In the genomic region with DNA sequence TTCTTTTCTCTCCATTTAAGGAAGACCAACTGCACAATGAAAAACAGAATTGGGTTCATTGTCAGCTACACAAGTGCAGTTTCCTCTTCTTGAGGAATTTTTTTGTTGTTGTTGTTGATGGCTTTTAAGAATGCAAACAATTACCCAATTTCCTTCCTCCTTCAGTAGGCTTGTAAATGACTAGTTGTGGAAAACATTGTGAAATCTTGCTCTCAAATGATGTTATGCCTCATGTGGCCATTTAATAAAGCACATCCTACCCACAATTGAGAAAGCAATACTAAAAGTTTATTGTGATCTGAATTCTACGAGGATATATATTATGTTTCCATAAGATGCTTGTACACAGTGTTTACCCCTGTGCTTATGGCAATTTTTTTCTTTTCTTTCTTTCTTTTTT, we compare ENCODE assay signal across 8 cellular contexts.
DNase-seq lines count a peak whose midpoint lies in the region; ATAC-seq and TF ChIP-seq lines count a peak whose summit lies in the region.
"Had no signal": no experiment of that assay in that cellular context is flagged by ENCODE, and none has a peak within 500 bp of the region (broad histone marks: within the 10 kb centered on the region; RNA-seq: fewer than 3 reads in every experiment).

No MANE protein-coding gene starts in this region.

- no peaks in the 10 kb centered on the region for H3K4me1 ChIP-seq in smooth muscle cell (ENCODE audit: low read depth)

- 62% methylated on average over 1 of the region's 1 CpG for WGBS in smooth muscle cell (ENCODE audit: low lambda C conversion rate)

- H3F3A ChIP-seq in smooth muscle cell (ENCODE audit: low read depth) = no peaks in the 10 kb centered on the region

- TF ChIP-seq CTCF in epithelial cell of esophagus (IDR thresholded peaks at IDR 0.05; ENCODE audit: insufficient read depth, low read depth, low read length, missing control alignments) = peak; percentile 54
- peak; percentile 30 for TF ChIP-seq CTCF in smooth muscle cell (IDR thresholded peaks at IDR 0.05; ENCODE audit: borderline replicate concordance, insufficient read depth, poor library complexity, severe bottlenecking)

- H3K9ac ChIP-seq in smooth muscle cell (ENCODE audit: low read depth) = no peak overlapping the region

- ATAC-seq in GM21367 (IDR thresholded peaks at IDR 0.05; ENCODE audit: unreplicated experiment) (peak; percentile 77), GM19463 (IDR thresholded peaks at IDR 0.05; ENCODE audit: unreplicated experiment) (no peak)

- no peaks in the 10 kb centered on the region for H3K27me3 ChIP-seq in smooth muscle cell (ENCODE audit: low read depth)

- no peaks in the 10 kb centered on the region for H3K9me3 ChIP-seq in smooth muscle cell (replicated peaks; ENCODE audit: low read depth)

- H4K20me1 ChIP-seq in smooth muscle cell (ENCODE audit: low read depth) = no peaks in the 10 kb centered on the region

- DNase-seq in NAMALWA (ENCODE audit: low spot score) = peak; percentile 61
- peak; percentile 65 for DNase-seq in epithelial cell of esophagus (ENCODE audit: low read depth)
- DNase-seq in smooth muscle cell (lab: John Stamatoyannopoulos, UW; ENCODE audit: unreplicated experiment) = no peak
- DNase-seq in stimulated activated CD4-positive, alpha-beta T cell treated with anti-CD3 and anti-CD28 coated beads, Interleukin-2, amount 100 ng/mL, for 24 hours = no peak
- DNase-seq in NCI-H2029 (lab: John Stamatoyannopoulos, UW) = no peak
- DNase-seq: NCI-H1930 had no signal

- no peak overlapping the region for H3K27ac ChIP-seq in smooth muscle cell (ENCODE audit: low read depth)

- peak overlapping the region; percentile 12 for H2AFZ ChIP-seq in smooth muscle cell (ENCODE audit: low read depth)

- no peaks in the 10 kb centered on the region for H3K36me3 ChIP-seq in smooth muscle cell (ENCODE audit: low read depth)

- H3K4me3 ChIP-seq in epithelial cell of esophagus (ENCODE audit: low read length) = no peak overlapping the region
- H3K4me3 ChIP-seq in smooth muscle cell = no peak overlapping the region

- H3K4me2 ChIP-seq in smooth muscle cell = peak overlapping the region; percentile 12

- H3K79me2 ChIP-seq in smooth muscle cell (ENCODE audit: low read depth) = no peaks in the 10 kb centered on the region

Comparison
In these comparisons a context has a peak if more than half of its experiments do, and no peak if none do; other contexts are left out.
1. DNase-seq: peak in NAMALWA (single experiment) and epithelial cell of esophagus (single experiment); none in smooth muscle cell (single experiment), stimulated activated CD4-positive, alpha-beta T cell treated with anti-CD3 and anti-CD28 coated beads, Interleukin-2, amount 100 ng/mL, for 24 hours (0 of 2) and NCI-H2029 (single experiment).